In the genomic region with DNA sequence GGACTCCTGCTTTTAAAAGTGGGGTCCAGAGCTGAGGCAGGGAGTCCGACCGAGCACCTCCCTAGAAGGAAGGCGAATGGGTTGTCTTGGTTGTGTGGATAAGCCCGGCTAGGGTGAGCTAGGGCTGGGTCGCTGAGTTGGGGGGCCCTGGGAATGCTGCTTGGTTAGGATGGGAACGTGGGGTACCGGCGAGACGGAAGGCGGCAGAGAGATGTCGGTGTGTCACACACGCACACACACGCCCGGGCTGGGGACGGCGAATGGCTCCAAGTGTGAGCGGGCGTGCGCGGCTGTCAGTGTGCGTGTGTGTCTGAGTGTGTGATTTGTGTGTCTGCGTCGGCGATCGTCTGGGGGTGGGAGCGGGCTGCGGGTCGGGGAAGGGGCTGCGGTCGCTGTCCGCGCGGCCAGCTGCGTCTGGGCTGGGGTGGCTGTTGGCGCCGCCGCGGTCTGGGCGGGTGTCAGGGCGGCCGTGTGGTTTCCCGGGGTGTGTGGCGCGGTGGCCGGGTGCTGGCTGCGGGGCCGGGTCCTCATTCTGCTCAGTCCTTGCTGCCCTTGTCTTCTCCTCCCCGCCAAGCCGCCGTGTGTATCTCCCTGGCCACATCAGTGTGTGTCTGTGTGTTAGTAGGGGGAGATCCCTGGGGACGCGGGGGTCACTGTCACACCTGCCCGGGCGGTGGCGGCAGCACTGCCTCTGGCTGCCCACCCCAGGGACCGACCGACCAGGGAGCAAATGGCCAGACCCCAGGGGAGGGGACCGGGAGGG, we compare ENCODE assay signal across 1 cellular context.
A peak's percentile ranks its signal among the peaks of the same experiment; 100 is the strongest.
TF ChIP-seq lines count a peak whose summit lies in the region.

No MANE protein-coding gene starts in this region.

TF ChIP-seq in K562, 482 proteins besides CTCF, POLR2A, EP300 and RAD21 (continued from another document):
- TF ChIP-seq, protein P1, sequence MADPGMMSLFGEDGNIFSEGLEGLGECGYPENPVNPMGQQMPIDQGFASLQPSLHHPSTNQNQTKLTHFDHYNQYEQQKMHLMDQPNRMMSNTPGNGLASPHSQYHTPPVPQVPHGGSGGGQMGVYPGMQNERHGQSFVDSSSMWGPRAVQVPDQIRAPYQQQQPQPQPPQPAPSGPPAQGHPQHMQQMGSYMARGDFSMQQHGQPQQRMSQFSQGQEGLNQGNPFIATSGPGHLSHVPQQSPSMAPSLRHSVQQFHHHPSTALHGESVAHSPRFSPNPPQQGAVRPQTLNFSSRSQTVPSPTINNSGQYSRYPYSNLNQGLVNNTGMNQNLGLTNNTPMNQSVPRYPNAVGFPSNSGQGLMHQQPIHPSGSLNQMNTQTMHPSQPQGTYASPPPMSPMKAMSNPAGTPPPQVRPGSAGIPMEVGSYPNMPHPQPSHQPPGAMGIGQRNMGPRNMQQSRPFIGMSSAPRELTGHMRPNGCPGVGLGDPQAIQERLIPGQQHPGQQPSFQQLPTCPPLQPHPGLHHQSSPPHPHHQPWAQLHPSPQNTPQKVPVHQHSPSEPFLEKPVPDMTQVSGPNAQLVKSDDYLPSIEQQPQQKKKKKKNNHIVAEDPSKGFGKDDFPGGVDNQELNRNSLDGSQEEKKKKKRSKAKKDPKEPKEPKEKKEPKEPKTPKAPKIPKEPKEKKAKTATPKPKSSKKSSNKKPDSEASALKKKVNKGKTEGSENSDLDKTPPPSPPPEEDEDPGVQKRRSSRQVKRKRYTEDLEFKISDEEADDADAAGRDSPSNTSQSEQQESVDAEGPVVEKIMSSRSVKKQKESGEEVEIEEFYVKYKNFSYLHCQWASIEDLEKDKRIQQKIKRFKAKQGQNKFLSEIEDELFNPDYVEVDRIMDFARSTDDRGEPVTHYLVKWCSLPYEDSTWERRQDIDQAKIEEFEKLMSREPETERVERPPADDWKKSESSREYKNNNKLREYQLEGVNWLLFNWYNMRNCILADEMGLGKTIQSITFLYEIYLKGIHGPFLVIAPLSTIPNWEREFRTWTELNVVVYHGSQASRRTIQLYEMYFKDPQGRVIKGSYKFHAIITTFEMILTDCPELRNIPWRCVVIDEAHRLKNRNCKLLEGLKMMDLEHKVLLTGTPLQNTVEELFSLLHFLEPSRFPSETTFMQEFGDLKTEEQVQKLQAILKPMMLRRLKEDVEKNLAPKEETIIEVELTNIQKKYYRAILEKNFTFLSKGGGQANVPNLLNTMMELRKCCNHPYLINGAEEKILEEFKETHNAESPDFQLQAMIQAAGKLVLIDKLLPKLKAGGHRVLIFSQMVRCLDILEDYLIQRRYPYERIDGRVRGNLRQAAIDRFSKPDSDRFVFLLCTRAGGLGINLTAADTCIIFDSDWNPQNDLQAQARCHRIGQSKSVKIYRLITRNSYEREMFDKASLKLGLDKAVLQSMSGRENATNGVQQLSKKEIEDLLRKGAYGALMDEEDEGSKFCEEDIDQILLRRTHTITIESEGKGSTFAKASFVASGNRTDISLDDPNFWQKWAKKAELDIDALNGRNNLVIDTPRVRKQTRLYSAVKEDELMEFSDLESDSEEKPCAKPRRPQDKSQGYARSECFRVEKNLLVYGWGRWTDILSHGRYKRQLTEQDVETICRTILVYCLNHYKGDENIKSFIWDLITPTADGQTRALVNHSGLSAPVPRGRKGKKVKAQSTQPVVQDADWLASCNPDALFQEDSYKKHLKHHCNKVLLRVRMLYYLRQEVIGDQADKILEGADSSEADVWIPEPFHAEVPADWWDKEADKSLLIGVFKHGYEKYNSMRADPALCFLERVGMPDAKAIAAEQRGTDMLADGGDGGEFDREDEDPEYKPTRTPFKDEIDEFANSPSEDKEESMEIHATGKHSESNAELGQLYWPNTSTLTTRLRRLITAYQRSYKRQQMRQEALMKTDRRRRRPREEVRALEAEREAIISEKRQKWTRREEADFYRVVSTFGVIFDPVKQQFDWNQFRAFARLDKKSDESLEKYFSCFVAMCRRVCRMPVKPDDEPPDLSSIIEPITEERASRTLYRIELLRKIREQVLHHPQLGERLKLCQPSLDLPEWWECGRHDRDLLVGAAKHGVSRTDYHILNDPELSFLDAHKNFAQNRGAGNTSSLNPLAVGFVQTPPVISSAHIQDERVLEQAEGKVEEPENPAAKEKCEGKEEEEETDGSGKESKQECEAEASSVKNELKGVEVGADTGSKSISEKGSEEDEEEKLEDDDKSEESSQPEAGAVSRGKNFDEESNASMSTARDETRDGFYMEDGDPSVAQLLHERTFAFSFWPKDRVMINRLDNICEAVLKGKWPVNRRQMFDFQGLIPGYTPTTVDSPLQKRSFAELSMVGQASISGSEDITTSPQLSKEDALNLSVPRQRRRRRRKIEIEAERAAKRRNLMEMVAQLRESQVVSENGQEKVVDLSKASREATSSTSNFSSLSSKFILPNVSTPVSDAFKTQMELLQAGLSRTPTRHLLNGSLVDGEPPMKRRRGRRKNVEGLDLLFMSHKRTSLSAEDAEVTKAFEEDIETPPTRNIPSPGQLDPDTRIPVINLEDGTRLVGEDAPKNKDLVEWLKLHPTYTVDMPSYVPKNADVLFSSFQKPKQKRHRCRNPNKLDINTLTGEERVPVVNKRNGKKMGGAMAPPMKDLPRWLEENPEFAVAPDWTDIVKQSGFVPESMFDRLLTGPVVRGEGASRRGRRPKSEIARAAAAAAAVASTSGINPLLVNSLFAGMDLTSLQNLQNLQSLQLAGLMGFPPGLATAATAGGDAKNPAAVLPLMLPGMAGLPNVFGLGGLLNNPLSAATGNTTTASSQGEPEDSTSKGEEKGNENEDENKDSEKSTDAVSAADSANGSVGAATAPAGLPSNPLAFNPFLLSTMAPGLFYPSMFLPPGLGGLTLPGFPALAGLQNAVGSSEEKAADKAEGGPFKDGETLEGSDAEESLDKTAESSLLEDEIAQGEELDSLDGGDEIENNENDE (IDR thresholded peaks at IDR 0.05; ENCODE audit: low read depth, low read length), result no peak
- 0 out of 2 replicates have a peak, but pooled peaks have one; percentile 66 for TF ChIP-seq LARP7 (IDR thresholded peaks at IDR 0.05)
- TF ChIP-seq BCL6 (CRISPR knock-in tag; IDR thresholded peaks at IDR 0.05), result no peak
- TF ChIP-seq KAT8 (IDR thresholded peaks at IDR 0.05; ENCODE audit: low read depth), result no peak
- TF ChIP-seq DPF2 (IDR thresholded peaks at IDR 0.05), result no peak
- TF ChIP-seq E2F3 (CRISPR knock-in tag; IDR thresholded peaks at IDR 0.05), result no peak
- TF ChIP-seq CREM (IDR thresholded peaks at IDR 0.05; ENCODE audit: low read depth), result no peak
- no peak for TF ChIP-seq JUN (IDR thresholded peaks at IDR 0.05; ENCODE audit: borderline replicate concordance, low read depth, low read length)
- no peak for TF ChIP-seq JUN (CRISPR knock-in tag; IDR thresholded peaks at IDR 0.05; ENCODE audit: borderline replicate concordance)
- no peak for TF ChIP-seq STAT5B (CRISPR knock-in tag; IDR thresholded peaks at IDR 0.05)
- TF ChIP-seq CBFA2T3 (IDR thresholded peaks at IDR 0.05), result no peak
- no peak for TF ChIP-seq CBX5 (IDR thresholded peaks at IDR 0.05; ENCODE audit: borderline replicate concordance, low read depth)
- TF ChIP-seq ZNF586 (CRISPR knock-in tag; conservative IDR thresholded peaks at IDR 0.05), result no peak
- TF ChIP-seq SAFB2 (IDR thresholded peaks at IDR 0.05; ENCODE audit: borderline replicate concordance, low read depth, low read length, severe bottlenecking), result no peak
- no peak for TF ChIP-seq TAF1 (IDR thresholded peaks at IDR 0.05; ENCODE audit: control insufficient read depth, extremely low read depth, insufficient read depth, low read length, severe bottlenecking)
- TF ChIP-seq, protein P2, sequence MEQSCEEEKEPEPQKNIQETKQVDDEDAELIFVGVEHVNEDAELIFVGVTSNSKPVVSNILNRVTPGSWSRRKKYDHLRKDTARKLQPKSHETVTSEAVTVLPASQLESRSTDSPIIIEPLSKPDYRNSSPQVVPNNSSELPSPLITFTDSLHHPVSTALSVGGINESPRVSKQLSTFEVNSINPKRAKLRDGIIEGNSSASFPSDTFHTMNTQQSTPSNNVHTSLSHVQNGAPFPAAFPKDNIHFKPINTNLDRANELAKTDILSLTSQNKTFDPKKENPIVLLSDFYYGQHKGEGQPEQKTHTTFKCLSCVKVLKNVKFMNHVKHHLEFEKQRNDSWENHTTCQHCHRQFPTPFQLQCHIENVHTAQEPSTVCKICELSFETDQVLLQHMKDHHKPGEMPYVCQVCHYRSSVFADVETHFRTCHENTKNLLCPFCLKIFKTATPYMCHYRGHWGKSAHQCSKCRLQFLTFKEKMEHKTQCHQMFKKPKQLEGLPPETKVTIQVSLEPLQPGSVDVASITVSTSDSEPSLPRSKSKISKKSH (CRISPR knock-in tag; IDR thresholded peaks at IDR 0.05), result no peak
- no peak for TF ChIP-seq ZNF282 (CRISPR knock-in tag; IDR thresholded peaks at IDR 0.05)
- TF ChIP-seq RBBP5 (IDR thresholded peaks at IDR 0.05; ENCODE audit: borderline replicate concordance, insufficient read depth, low read length, poor library complexity, severe bottlenecking), result peak; percentile 58
- TF ChIP-seq POU5F1 (IDR thresholded peaks at IDR 0.05; ENCODE audit: borderline replicate concordance, low read depth, low read length, partially characterized antibody), result no peak
- TF ChIP-seq, protein P3, sequence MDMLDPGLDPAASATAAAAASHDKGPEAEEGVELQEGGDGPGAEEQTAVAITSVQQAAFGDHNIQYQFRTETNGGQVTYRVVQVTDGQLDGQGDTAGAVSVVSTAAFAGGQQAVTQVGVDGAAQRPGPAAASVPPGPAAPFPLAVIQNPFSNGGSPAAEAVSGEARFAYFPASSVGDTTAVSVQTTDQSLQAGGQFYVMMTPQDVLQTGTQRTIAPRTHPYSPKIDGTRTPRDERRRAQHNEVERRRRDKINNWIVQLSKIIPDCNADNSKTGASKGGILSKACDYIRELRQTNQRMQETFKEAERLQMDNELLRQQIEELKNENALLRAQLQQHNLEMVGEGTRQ (CRISPR knock-in tag; IDR thresholded peaks at IDR 0.05), result no peak
- TF ChIP-seq CCNT2 (IDR thresholded peaks at IDR 0.05; ENCODE audit: borderline replicate concordance, extremely low read depth, insufficient read length, low read depth, low read length), result peak; percentile 12
- no peak for TF ChIP-seq ZNF561 (CRISPR knock-in tag; conservative IDR thresholded peaks at IDR 0.05)
- no peak for TF ChIP-seq TBP (optimal IDR thresholded peaks at IDR 0.05; ENCODE audit: low read depth, low read length)
- TF ChIP-seq SMARCE1 (IDR thresholded peaks at IDR 0.05), result 0 out of 2 replicates have a peak, but pooled peaks have one; percentile 23
- no peak for TF ChIP-seq ZNF77 (CRISPR knock-in tag; IDR thresholded peaks at IDR 0.05)
- TF ChIP-seq, protein P4, sequence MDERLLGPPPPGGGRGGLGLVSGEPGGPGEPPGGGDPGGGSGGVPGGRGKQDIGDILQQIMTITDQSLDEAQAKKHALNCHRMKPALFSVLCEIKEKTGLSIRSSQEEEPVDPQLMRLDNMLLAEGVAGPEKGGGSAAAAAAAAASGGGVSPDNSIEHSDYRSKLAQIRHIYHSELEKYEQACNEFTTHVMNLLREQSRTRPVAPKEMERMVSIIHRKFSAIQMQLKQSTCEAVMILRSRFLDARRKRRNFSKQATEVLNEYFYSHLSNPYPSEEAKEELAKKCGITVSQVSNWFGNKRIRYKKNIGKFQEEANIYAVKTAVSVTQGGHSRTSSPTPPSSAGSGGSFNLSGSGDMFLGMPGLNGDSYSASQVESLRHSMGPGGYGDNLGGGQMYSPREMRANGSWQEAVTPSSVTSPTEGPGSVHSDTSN (CRISPR knock-in tag; IDR thresholded peaks at IDR 0.05; ENCODE audit: low read depth), result no peak
- TF ChIP-seq, protein P4 (tag; conservative IDR thresholded peaks at IDR 0.05; ENCODE audit: low read depth), result no peak
- TF ChIP-seq KLF10 (CRISPR knock-in tag; IDR thresholded peaks at IDR 0.05), result no peak
- no peak for TF ChIP-seq LEF1 (IDR thresholded peaks at IDR 0.05)
- TF ChIP-seq ZNF124 (CRISPR knock-in tag; IDR thresholded peaks at IDR 0.05), result no peak
- TF ChIP-seq ZSCAN32 (CRISPR knock-in tag; IDR thresholded peaks at IDR 0.05), result no peak
- TF ChIP-seq ZFP36 (IDR thresholded peaks at IDR 0.05; ENCODE audit: low read depth, low read length, partially characterized antibody), result no peak
- no peak for TF ChIP-seq MYBL2 (IDR thresholded peaks at IDR 0.05; ENCODE audit: low read depth)
- no peak for TF ChIP-seq MYBL2 (CRISPR knock-in tag; IDR thresholded peaks at IDR 0.05; ENCODE audit: borderline replicate concordance)
- no peak for TF ChIP-seq U2AF1 (optimal IDR thresholded peaks at IDR 0.05; ENCODE audit: low read depth, low read length)
- TF ChIP-seq, protein P5, sequence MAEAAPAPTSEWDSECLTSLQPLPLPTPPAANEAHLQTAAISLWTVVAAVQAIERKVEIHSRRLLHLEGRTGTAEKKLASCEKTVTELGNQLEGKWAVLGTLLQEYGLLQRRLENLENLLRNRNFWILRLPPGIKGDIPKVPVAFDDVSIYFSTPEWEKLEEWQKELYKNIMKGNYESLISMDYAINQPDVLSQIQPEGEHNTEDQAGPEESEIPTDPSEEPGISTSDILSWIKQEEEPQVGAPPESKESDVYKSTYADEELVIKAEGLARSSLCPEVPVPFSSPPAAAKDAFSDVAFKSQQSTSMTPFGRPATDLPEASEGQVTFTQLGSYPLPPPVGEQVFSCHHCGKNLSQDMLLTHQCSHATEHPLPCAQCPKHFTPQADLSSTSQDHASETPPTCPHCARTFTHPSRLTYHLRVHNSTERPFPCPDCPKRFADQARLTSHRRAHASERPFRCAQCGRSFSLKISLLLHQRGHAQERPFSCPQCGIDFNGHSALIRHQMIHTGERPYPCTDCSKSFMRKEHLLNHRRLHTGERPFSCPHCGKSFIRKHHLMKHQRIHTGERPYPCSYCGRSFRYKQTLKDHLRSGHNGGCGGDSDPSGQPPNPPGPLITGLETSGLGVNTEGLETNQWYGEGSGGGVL (CRISPR knock-in tag; IDR thresholded peaks at IDR 0.05), result no peak
- TF ChIP-seq, protein P6, sequence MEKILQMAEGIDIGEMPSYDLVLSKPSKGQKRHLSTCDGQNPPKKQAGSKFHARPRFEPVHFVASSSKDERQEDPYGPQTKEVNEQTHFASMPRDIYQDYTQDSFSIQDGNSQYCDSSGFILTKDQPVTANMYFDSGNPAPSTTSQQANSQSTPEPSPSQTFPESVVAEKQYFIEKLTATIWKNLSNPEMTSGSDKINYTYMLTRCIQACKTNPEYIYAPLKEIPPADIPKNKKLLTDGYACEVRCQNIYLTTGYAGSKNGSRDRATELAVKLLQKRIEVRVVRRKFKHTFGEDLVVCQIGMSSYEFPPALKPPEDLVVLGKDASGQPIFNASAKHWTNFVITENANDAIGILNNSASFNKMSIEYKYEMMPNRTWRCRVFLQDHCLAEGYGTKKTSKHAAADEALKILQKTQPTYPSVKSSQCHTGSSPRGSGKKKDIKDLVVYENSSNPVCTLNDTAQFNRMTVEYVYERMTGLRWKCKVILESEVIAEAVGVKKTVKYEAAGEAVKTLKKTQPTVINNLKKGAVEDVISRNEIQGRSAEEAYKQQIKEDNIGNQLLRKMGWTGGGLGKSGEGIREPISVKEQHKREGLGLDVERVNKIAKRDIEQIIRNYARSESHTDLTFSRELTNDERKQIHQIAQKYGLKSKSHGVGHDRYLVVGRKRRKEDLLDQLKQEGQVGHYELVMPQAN (IDR thresholded peaks at IDR 0.05; ENCODE audit: borderline replicate concordance), result peak; percentile 42; the same call in 1 of the 2 replicates
- TF ChIP-seq ELF2 (CRISPR knock-in tag; IDR thresholded peaks at IDR 0.05), result no peak
- no peak for TF ChIP-seq FOXK2 (conservative IDR thresholded peaks at IDR 0.05 in 1 of 2, IDR thresholded peaks at IDR 0.05 in 1 of 2; ENCODE audit: low read depth in 2 of 2)
- TF ChIP-seq SP2 (IDR thresholded peaks at IDR 0.05; ENCODE audit: extremely low read depth, low read depth, low read length, poor library complexity, severe bottlenecking), result no peak
